ENCODE assay signal across 36 cellular contexts in genomic region chr2:178056345-178056744, GRCh38. TPM values are rescaled to one million over a fixed set of nuclear protein-coding genes. Genes with fewer than 3 reads are reported as not detected.
"Had no signal": no experiment of that assay in that cellular context is flagged by ENCODE, and none has a peak within 500 bp of the region (broad histone marks: within the 10 kb centered on the region; RNA-seq: fewer than 3 reads in every experiment).

No MANE protein-coding gene starts in this region.

- H3K27me3 ChIP-seq: MG63 had no signal

- DNase-seq: Karpas-422, Kasumi-1, MG63, MM.1S, MV-4-11, NCI-H1048, NCI-H1092, NCI-H1092 treated with DMSO at 0.1 percent for 48 hours, NCI-H1105, NCI-H1105 treated with DMSO at 0.1 percent for 48 hours, NCI-H1417, NCI-H1417 treated with DMSO at 0.1 percent for 48 hours, NCI-H1436, NCI-H1436 treated with DMSO at 0.1 percent for 48 hours, NCI-H146, NCI-H1694, NCI-H1694 treated with DMSO at 0.1 percent for 48 hours, NCI-H187, NCI-H187 treated with DMSO at 0.1 percent for 48 hours, NCI-H1930, NCI-H2029, NCI-H2029 treated with DMSO at 0.1 percent for 48 hours, NCI-H2081, NCI-H2081 treated with DMSO at 0.1 percent for 48 hours, NCI-H2107, NCI-H2171, NCI-H2171 treated with DMSO at 0.1 percent for 48 hours, NCI-H2227 treated with DMSO at 0.1 percent for 48 hours, NCI-H226, NCI-H345, NCI-H446, NCI-H446 treated with DMSO at 0.1 percent for 48 hours, NCI-H510A had no signal

- H3K9me3 ChIP-seq: MG63 had no signal

- H3K4me3 ChIP-seq: MG63 had no signal

- H3K9ac ChIP-seq: KMS-11 had no signal

- H3K27ac ChIP-seq: KMS-11 had no signal

- H3K4me2 ChIP-seq: KMS-11 had no signal

- H3K36me3 ChIP-seq: MG63 had no signal

RNA-seq across cellular contexts. Expression of gene PDE11A, which starts 16.2 kb away (rescaled TPM):
- total RNA-seq: LHCN-M2, MCF 10A had no signal
